ENCODE assay signal across 8 cellular contexts in the genomic region with DNA sequence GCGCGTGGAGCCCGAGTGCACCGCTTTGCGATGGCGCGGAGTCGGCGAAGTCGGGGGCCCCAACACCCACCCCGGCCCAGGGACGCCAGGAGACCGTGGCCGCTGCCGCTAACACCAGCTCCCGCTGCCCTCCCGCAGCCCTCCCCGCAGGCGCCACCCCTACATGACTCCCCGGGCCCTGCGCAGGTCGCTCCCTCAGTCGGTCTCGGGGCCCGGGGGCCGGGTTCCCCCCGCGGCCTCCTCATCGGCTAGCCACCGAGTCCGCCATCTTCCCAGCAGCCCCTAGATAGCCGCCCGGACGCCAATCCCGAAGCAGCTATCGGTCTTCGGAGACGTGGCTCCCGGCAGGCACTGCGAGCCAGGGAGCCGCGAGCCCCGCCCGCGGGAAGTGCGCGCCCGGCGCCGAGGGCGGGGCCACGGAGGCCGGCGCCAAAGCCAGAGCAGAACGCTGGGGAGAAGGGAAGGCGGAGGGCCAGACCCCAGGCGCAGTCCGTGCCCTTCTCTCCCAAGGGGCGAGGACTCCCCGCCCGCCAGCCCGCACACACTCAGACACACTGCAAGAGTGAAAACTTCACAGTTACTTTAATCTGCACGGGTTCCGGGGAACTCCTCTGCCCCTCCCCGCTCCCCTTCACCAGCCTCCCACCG. TPM values are rescaled to one million over a fixed set of nuclear protein-coding genes. Genes with fewer than 3 reads are reported as not detected.
DNase-seq lines count a peak whose midpoint lies in the region; ATAC-seq and TF ChIP-seq lines count a peak whose summit lies in the region.

A gene with protein sequence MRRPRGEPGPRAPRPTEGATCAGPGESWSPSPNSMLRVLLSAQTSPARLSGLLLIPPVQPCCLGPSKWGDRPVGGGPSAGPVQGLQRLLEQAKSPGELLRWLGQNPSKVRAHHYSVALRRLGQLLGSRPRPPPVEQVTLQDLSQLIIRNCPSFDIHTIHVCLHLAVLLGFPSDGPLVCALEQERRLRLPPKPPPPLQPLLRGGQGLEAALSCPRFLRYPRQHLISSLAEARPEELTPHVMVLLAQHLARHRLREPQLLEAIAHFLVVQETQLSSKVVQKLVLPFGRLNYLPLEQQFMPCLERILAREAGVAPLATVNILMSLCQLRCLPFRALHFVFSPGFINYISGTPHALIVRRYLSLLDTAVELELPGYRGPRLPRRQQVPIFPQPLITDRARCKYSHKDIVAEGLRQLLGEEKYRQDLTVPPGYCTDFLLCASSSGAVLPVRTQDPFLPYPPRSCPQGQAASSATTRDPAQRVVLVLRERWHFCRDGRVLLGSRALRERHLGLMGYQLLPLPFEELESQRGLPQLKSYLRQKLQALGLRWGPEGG (minus strand): TSS at position 288 of the 648 bp plus-strand sequence. CDS start 43 bp downstream, at position 245.

- H3K9me3 ChIP-seq in Peyer's patch (no peaks in the 10 kb centered on the region), muscle layer of duodenum (ENCODE audit: control insufficient read depth in 1 of 2, low read length in 2 of 2) (no peaks in the 10 kb centered on the region)

- peaks cover 37% of the 10 kb centered on the region for H3K4me1 Mint-ChIP-seq in activated T-cell treated with anti-CD3 and anti-CD28 coated beads, Interleukin-2, amount 50 U/mL, for 4 hours (ENCODE audit: low read depth)

- peaks cover 6% of the 10 kb centered on the region for H3K27me3 Mint-ChIP-seq in activated T-cell treated with anti-CD3 and anti-CD28 coated beads, Interleukin-2, amount 50 U/mL, for 4 hours (ENCODE audit: low read depth)

- peak; percentile 76 for DNase-seq in DMS153 treated with DMSO at 0.1 percent for 48 hours (lab: John Stamatoyannopoulos, UW; ENCODE audit: unreplicated experiment)
- peak; percentile 91 to 95 (median 93) for DNase-seq in Peyer's patch
- peak; percentile 78 for DNase-seq in activated T-cell treated with anti-CD3 and anti-CD28 coated beads, Interleukin-2, amount 50 U/mL, for 4 hours
- peak; percentile 76 to 87 for DNase-seq in stimulated activated CD8-positive, alpha-beta memory T cell treated with anti-CD3 and anti-CD28 coated beads, Interleukin-7, amount 100 ng/mL, for 4 hours (ENCODE audit: low read depth in 2 of 2)

- H3K4me2 ChIP-seq in KMS-11 = peak within 1 kb of the TSS; percentile 59

- H3K9ac ChIP-seq in KMS-11 = peak within 1 kb of the TSS; percentile 91

- H3K4me3 ChIP-seq in KMS-11 (IDR thresholded peaks at IDR 0.05; ENCODE audit: insufficient read depth, low read depth, low read length) = peak within 1 kb of the TSS; percentile 63
- peak within 1 kb of the TSS; percentile 93 to 96 (median 95) for H3K4me3 ChIP-seq in Peyer's patch
- peak within 1 kb of the TSS; percentile 86 to 89 for H3K4me3 ChIP-seq in muscle layer of duodenum (ENCODE audit: low read depth in 1 of 2, low read length in 2 of 2)

- H3K36me3 ChIP-seq in KMS-11 (ENCODE audit: insufficient read depth) = no peaks in the 10 kb centered on the region
- H3K36me3 ChIP-seq in Peyer's patch = peaks cover 0 to 14% (median 0%) of the 10 kb centered on the region in 3 donors
- peaks cover 6 to 15% of the 10 kb centered on the region in 2 donors for H3K36me3 ChIP-seq in muscle layer of duodenum (ENCODE audit: control insufficient read depth in 1 of 2, insufficient read depth in 2 of 2, low read length in 2 of 2)

- peaks cover 8% of the 10 kb centered on the region for H3K36me3 Mint-ChIP-seq in activated T-cell treated with anti-CD3 and anti-CD28 coated beads, Interleukin-2, amount 50 U/mL, for 4 hours (ENCODE audit: insufficient read depth)

- H4K20me1 ChIP-seq in KMS-11 (ENCODE audit: insufficient read depth) = no peaks in the 10 kb centered on the region

- H2AFZ ChIP-seq in KMS-11 (ENCODE audit: low read depth) = peak within 1 kb of the TSS; percentile 65

- TF ChIP-seq CTCF in KMS-11 (conservative IDR thresholded peaks at IDR 0.05; ENCODE audit: low read depth, low read length) (no peak), Peyer's patch (IDR thresholded peaks at IDR 0.05) (no peak)

- peak within 1 kb of the TSS; percentile 91 for H3K4me3 Mint-ChIP-seq in activated T-cell treated with anti-CD3 and anti-CD28 coated beads, Interleukin-2, amount 50 U/mL, for 4 hours

- ATAC-seq in GM21717 (IDR thresholded peaks at IDR 0.05; ENCODE audit: unreplicated experiment) = peak; percentile 73
- ATAC-seq in activated T-cell treated with anti-CD3 and anti-CD28 coated beads, Interleukin-2, amount 50 U/mL, for 4 hours = peak; percentile 87 to 89
- ATAC-seq in esophagus mucosa = peak; percentile 83

- peaks cover 28% of the 10 kb centered on the region for H3K79me2 ChIP-seq in KMS-11 (ENCODE audit: insufficient read depth, low read depth)

- H3K27ac ChIP-seq in KMS-11 (peak within 1 kb of the TSS; percentile 74), Peyer's patch (peak within 1 kb of the TSS; percentile 95 to 97 (median 96)), muscle layer of duodenum (ENCODE audit: low read length) (peak within 1 kb of the TSS; percentile 77)

- peak; percentile 74 to 81 for TF ChIP-seq POLR2A in Peyer's patch (IDR thresholded peaks at IDR 0.05)

- peaks cover 40% of the 10 kb centered on the region for H3K4me1 ChIP-seq in KMS-11 (ENCODE audit: low read depth, poor library complexity, severe bottlenecking)
- H3K4me1 ChIP-seq in Peyer's patch = peaks cover 3 to 50% (median 34%) of the 10 kb centered on the region in 4 donors
- H3K4me1 ChIP-seq in muscle layer of duodenum (ENCODE audit: control insufficient read depth in 1 of 2, insufficient read depth in 2 of 2, low read length in 2 of 2) = peaks cover 17 to 48% of the 10 kb centered on the region in 2 donors

- H3K9me3 Mint-ChIP-seq in activated T-cell treated with anti-CD3 and anti-CD28 coated beads, Interleukin-2, amount 50 U/mL, for 4 hours = no peaks in the 10 kb centered on the region

- H3K27me3 ChIP-seq in KMS-11 (ENCODE audit: insufficient read depth, low read depth) = no peaks in the 10 kb centered on the region
- no peaks in the 10 kb centered on the region for H3K27me3 ChIP-seq in Peyer's patch
- no peaks in the 10 kb centered on the region for H3K27me3 ChIP-seq in muscle layer of duodenum (ENCODE audit: low read depth, low read length)

RNA-seq across cellular contexts. Expression of the gene that starts here (rescaled TPM):
- total RNA-seq in Peyer's patch = 100 to 1,000 TPM in 3 of 4 donors, 10 to 100 TPM in 1; 99.0 to 239 (median 158) TPM
- total RNA-seq in activated T-cell treated with anti-CD3 and anti-CD28 coated beads, Interleukin-2, amount 50 U/mL, for 4 hours = 100 to 1,000 TPM in 2 of 3 donors, 10 to 100 TPM in 1; 96.5 to 111 (median 104) TPM
- total RNA-seq in esophagus mucosa = 55.5 TPM

Comparison
In these comparisons a context has a peak if more than half of its experiments do, and no peak if none do; other contexts are left out.
1. Peak in every context shown above with its lines: DNase-seq, ATAC-seq, H3K4me3 ChIP-seq and H3K27ac ChIP-seq.